Comparison of ENCODE assay signal across 7 cellular contexts in the genomic region with DNA sequence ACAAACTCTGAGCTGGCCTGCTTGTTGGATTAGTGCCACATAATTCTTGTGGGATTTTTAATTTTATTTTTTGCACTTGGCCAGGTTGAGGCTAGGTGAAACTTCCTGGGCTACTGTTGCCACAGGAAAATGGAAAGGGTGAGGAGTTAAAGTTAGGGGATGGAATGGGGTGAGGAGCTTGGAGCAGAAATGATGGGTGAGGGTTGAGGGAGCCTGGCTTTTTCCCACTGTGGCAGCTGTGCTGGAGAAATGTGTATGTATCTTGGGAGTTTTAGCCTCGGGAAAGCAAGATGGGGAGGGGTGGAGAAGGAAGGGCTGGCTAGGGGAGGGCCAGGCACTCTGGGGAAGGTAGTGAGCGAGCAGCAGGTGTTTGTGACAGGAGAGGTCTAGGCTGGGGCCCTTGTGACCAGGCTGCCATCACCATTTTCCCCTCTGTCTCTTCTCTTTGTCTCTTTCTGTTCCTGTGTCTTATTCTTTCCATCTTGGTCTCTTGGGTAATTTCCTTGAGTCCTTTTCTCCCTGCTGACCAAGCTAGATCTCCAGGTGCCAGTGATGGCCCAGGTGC. TPM values are rescaled to one million over a fixed set of nuclear protein-coding genes. Genes with fewer than 3 reads are reported as not detected.
A peak's percentile ranks its signal among the peaks of the same experiment; 100 is the strongest.
DNase-seq lines count a peak whose midpoint lies in the region; ATAC-seq and TF ChIP-seq lines count a peak whose summit lies in the region.

No MANE protein-coding gene starts in this region.

- no peak for DNase-seq in GM12864 (ENCODE audit: low read depth)
- no peak for DNase-seq in progenitor cell of endocrine pancreas (ENCODE audit: low spot score, unreplicated experiment)
- no peak for DNase-seq in HUDEP-2 (lab: John Stamatoyannopoulos, UW; ENCODE audit: unreplicated experiment in 76 of 76)
- no peak for DNase-seq in NOMO-1 (lab: John Stamatoyannopoulos, UW; ENCODE audit: unreplicated experiment in 2 of 2)

- H3K27me3 ChIP-seq in OCI-LY3 (ENCODE audit: low read depth, low read length) (no peaks in the 10 kb centered on the region), endocrine pancreas (ENCODE audit: control insufficient read depth, insufficient read depth, low read length) (no peaks in the 10 kb centered on the region)

- H3K36me3 ChIP-seq in OCI-LY3 (replicated peaks; ENCODE audit: low read depth, low read length) (peaks cover 36% of the 10 kb centered on the region), endocrine pancreas (ENCODE audit: control insufficient read depth, insufficient read depth, low read length) (peaks cover 8% of the 10 kb centered on the region)

- peak overlapping the region; percentile 83; the same call in 1 of the 2 replicates for H3K9ac ChIP-seq in OCI-LY3 (ENCODE audit: low read length)
- peak overlapping the region; percentile 39 for H3K9ac ChIP-seq in endocrine pancreas (ENCODE audit: control insufficient read depth, insufficient read depth, low read length)

- no peak for TF ChIP-seq CTCF in GM12864 (IDR thresholded peaks at IDR 0.05; ENCODE audit: low read depth, low read length, missing control alignments)
- TF ChIP-seq CTCF in OCI-LY3 (IDR thresholded peaks at IDR 0.05; ENCODE audit: low read depth, low read length): no peak
- TF ChIP-seq CTCF in progenitor cell of endocrine pancreas (IDR thresholded peaks at IDR 0.05; ENCODE audit: unreplicated experiment): no peak

- H4K20me1 ChIP-seq in OCI-LY3 (ENCODE audit: insufficient read depth, low read length): peaks cover 18% of the 10 kb centered on the region

- H3K9me3 Mint-ChIP-seq in progenitor cell of endocrine pancreas (ENCODE audit: low read depth): no peaks in the 10 kb centered on the region

- no peaks in the 10 kb centered on the region for H3K9me3 ChIP-seq in OCI-LY3 (ENCODE audit: insufficient read depth, low read length)
- no peaks in the 10 kb centered on the region for H3K9me3 ChIP-seq in endocrine pancreas (ENCODE audit: control insufficient read depth, low read length)

- peaks cover 38% of the 10 kb centered on the region for H3K79me2 ChIP-seq in OCI-LY3 (ENCODE audit: low read length)

- H3K4me3 Mint-ChIP-seq in progenitor cell of endocrine pancreas (ENCODE audit: low read depth): peak overlapping the region; percentile 99

- H3K4me1 ChIP-seq in OCI-LY3 (ENCODE audit: low read length) (peaks cover 13% of the 10 kb centered on the region), endocrine pancreas (ENCODE audit: control insufficient read depth, insufficient read depth, low read length) (no peaks in the 10 kb centered on the region)

- no peak for ATAC-seq in GM18867 (IDR thresholded peaks at IDR 0.05; ENCODE audit: unreplicated experiment)

- peak overlapping the region; percentile 100 for H3K4me2 ChIP-seq in OCI-LY3 (ENCODE audit: low read length)

- H3K27ac ChIP-seq in OCI-LY3 (ENCODE audit: low read length): no peak overlapping the region

- H2AFZ ChIP-seq in OCI-LY3 (ENCODE audit: low read depth, low read length): no peak overlapping the region

- H3K4me1 Mint-ChIP-seq in progenitor cell of endocrine pancreas (ENCODE audit: low read depth): peaks cover 16% of the 10 kb centered on the region

- peak overlapping the region; percentile 97 for H3K27ac Mint-ChIP-seq in progenitor cell of endocrine pancreas

- H3K4me3 ChIP-seq in GM12864 (ENCODE audit: low read depth, low read length) (peak overlapping the region; percentile 89; the same call in 1 of the 2 replicates), OCI-LY3 (ENCODE audit: low read length) (peak overlapping the region; percentile 80), endocrine pancreas (ENCODE audit: control insufficient read depth, insufficient read depth, low read length) (no peak overlapping the region)

- peaks cover 7% of the 10 kb centered on the region for H3K36me3 Mint-ChIP-seq in progenitor cell of endocrine pancreas (ENCODE audit: insufficient read depth)

- no peaks in the 10 kb centered on the region for H3K27me3 Mint-ChIP-seq in progenitor cell of endocrine pancreas

RNA-seq across cellular contexts. Expression of a gene that starts 2.0 kb away (rescaled TPM):
- total RNA-seq in progenitor cell of endocrine pancreas: 43.0 and 45.0 TPM in 2 replicates

RNA-seq across cellular contexts. Expression of a gene that starts 29.6 kb away (rescaled TPM):
- total RNA-seq in progenitor cell of endocrine pancreas: 163 and 177 TPM in 2 replicates

RNA-seq across cellular contexts. Expression of a gene that starts 43.1 kb away (rescaled TPM):
- 52.1 and 55.1 TPM in 2 replicates for total RNA-seq in progenitor cell of endocrine pancreas
